In genomic region chr3:177905173-177905894, GRCh38 we compare ENCODE assay signal across 9 cellular contexts.
DNase-seq lines count a peak whose midpoint lies in the region; ATAC-seq and TF ChIP-seq lines count a peak whose summit lies in the region.
"Had no signal": no experiment of that assay in that cellular context is flagged by ENCODE, and none has a peak within 500 bp of the region (broad histone marks: within the 10 kb centered on the region; RNA-seq: fewer than 3 reads in every experiment).

No MANE protein-coding gene starts in this region.

- H3K9me2 ChIP-seq in GM23338 (ENCODE audit: insufficient read depth) = no peaks in the 10 kb centered on the region

- H3K4me3 ChIP-seq in GM23338 (no peak overlapping the region), mammary epithelial cell (replicated peaks in 1 of 3; ENCODE audit: insufficient read depth in 1 of 3, low read depth in 2 of 3, low read length in 3 of 3) (no peak overlapping the region), stomach smooth muscle (ENCODE audit: low read length in 2 of 2) (no peak overlapping the region)

- peak overlapping the region; percentile 89 for H2AFZ ChIP-seq in GM23338
- H2AFZ ChIP-seq in mammary epithelial cell (ENCODE audit: low read depth, low read length) = peak overlapping the region; percentile 62

- H3K27ac ChIP-seq in GM23338 (ENCODE audit: low read depth) (peak overlapping the region; percentile 60; the same call in 1 of the 2 replicates), mammary epithelial cell (ENCODE audit: insufficient read depth, low read depth, low read length) (peak overlapping the region; percentile 56), stomach smooth muscle (ENCODE audit: low read length) (peak overlapping the region; percentile 81)

- no peak overlapping the region for H3K27ac Mint-ChIP-seq in GM23338

- peaks cover 2% of the 10 kb centered on the region for H3K36me3 Mint-ChIP-seq in GM23338 (ENCODE audit: low read depth)

- CTCF ChIA-PET in mammary epithelial cell (lab: Charles Lee; ENCODE audit: low non-redundant PET) = no interaction called here

- H3K36me3 ChIP-seq in GM23338 (ENCODE audit: insufficient read depth) (no peaks in the 10 kb centered on the region; the same call in 1 of the 2 replicates), mammary epithelial cell (ENCODE audit: insufficient read depth, low read length) (no peaks in the 10 kb centered on the region), stomach smooth muscle (ENCODE audit: control insufficient read depth in 2 of 2, insufficient read depth in 2 of 2, low read length in 2 of 2) (no peaks in the 10 kb centered on the region)

- H3F3A ChIP-seq in GM23338 (replicated peaks; ENCODE audit: low read depth) = no peaks in the 10 kb centered on the region

- H4K20me1 ChIP-seq in GM23338 (replicated peaks; ENCODE audit: insufficient read depth) (no peaks in the 10 kb centered on the region), mammary epithelial cell (ENCODE audit: insufficient read depth, low read length) (no peaks in the 10 kb centered on the region)

- ATAC-seq in GM23338 = no peak
- no peak for ATAC-seq in HG03378 (IDR thresholded peaks at IDR 0.05; ENCODE audit: unreplicated experiment)
- ATAC-seq in GM18873 (IDR thresholded peaks at IDR 0.05; ENCODE audit: low FRiP score, unreplicated experiment) = no peak

- H3K4me1 Mint-ChIP-seq in GM23338 = peaks cover 9% of the 10 kb centered on the region

- no peak overlapping the region for H3K4me2 ChIP-seq in GM23338
- peak overlapping the region; percentile 58 for H3K4me2 ChIP-seq in mammary epithelial cell (ENCODE audit: insufficient read depth, low read depth, low read length)

- H3K9me3 ChIP-seq in mammary epithelial cell (replicated peaks; ENCODE audit: insufficient read depth, low read length) = no peaks in the 10 kb centered on the region
- peaks cover 0 to 2% of the 10 kb centered on the region in 2 donors for H3K9me3 ChIP-seq in stomach smooth muscle (ENCODE audit: control insufficient read depth in 2 of 2, low read length in 2 of 2)

- DNase-seq in GM23338 (ENCODE audit: low spot score) = no peak
- peak; percentile 42 for DNase-seq in mammary epithelial cell
- peak; percentile 64 for DNase-seq in islet precursor cell
- DNase-seq in DMS79 (lab: John Stamatoyannopoulos, UW) = no peak
- no peak for DNase-seq in cerebellar nuclear complex (lab: John Stamatoyannopoulos, UW)
- DNase-seq: MM.1S had no signal

- intact Hi-C loops in mammary epithelial cell (cut with micrococcal nuclease) = no loop called here

- H3K9ac ChIP-seq in mammary epithelial cell (ENCODE audit: insufficient read depth, low read length) (peak overlapping the region; percentile 43), stomach smooth muscle (ENCODE audit: low read length in 2 of 2) (peak overlapping the region in 1 of 2 donors; percentile 29)

- peaks cover 2% of the 10 kb centered on the region for H3K9me3 Mint-ChIP-seq in GM23338

- H3K4me1 ChIP-seq in GM23338 (ENCODE audit: insufficient read depth) = peaks cover 7% of the 10 kb centered on the region; the same call in 1 of the 2 replicates
- peaks cover 28% of the 10 kb centered on the region for H3K4me1 ChIP-seq in mammary epithelial cell (ENCODE audit: insufficient read depth, low read length)
- H3K4me1 ChIP-seq in stomach smooth muscle (ENCODE audit: control insufficient read depth, insufficient read depth, low read length) = peaks cover 23% of the 10 kb centered on the region

- H3K79me2 ChIP-seq in GM23338 (replicated peaks; ENCODE audit: insufficient read depth) (no peaks in the 10 kb centered on the region), mammary epithelial cell (ENCODE audit: insufficient read depth, low read length) (no peaks in the 10 kb centered on the region)

- TF ChIP-seq CTCF in GM23338 (conservative IDR thresholded peaks at IDR 0.05; ENCODE audit: low read depth in 2 of 2) (no peak), mammary epithelial cell (conservative IDR thresholded peaks at IDR 0.05 in 1 of 2, IDR thresholded peaks at IDR 0.05 in 1 of 2; ENCODE audit: extremely low read depth in 1 of 2, insufficient read depth in 1 of 2, low read depth in 1 of 2, low read length in 2 of 2) (no peak)

- H3K27me3 ChIP-seq in GM23338 (ENCODE audit: insufficient read depth) = no peaks in the 10 kb centered on the region
- no peaks in the 10 kb centered on the region for H3K27me3 ChIP-seq in mammary epithelial cell (ENCODE audit: insufficient read depth, low read length)
- no peaks in the 10 kb centered on the region for H3K27me3 ChIP-seq in stomach smooth muscle (ENCODE audit: control insufficient read depth in 1 of 2, insufficient read depth in 2 of 2, low read length in 2 of 2)

- WGBS in mammary epithelial cell (ENCODE audit: low coverage, missing lambda C conversion rate) = 0% methylated on average over 3 of the region's 3 CpGs

- dilution Hi-C loops in mammary epithelial cell (cut with HindIII; ENCODE audit: low sequenced_read_pairs) = no loop called here

- BruUV-seq in mammary epithelial cell (replicated peaks; lab: Mats Ljungman, UMichigan) = no TSS peak

- peaks cover 1% of the 10 kb centered on the region for H3K27me3 Mint-ChIP-seq in GM23338 (ENCODE audit: insufficient read depth, low read depth, poor library complexity)

- in situ Hi-C loops in mammary epithelial cell (cut with MboI; ENCODE audit: low sequenced_read_pairs in 2 of 2) = no loop called here

- no peak overlapping the region for H3K4me3 Mint-ChIP-seq in GM23338

TF ChIP-seq in GM23338, 12 proteins besides CTCF, POLR2A, EP300 and RAD21 (continues in another document):
- TF ChIP-seq NANOG (IDR thresholded peaks at IDR 0.05; ENCODE audit: borderline replicate concordance) (no peak), STAT1 (IDR thresholded peaks at IDR 0.05; ENCODE audit: unreplicated experiment) (no peak), POLR2AphosphoS5 (IDR thresholded peaks at IDR 0.05; ENCODE audit: low read depth) (no peak), EZH2 (IDR thresholded peaks at IDR 0.05; ENCODE audit: low read depth, unreplicated experiment) (no peak), JUNB (IDR thresholded peaks at IDR 0.05; ENCODE audit: unreplicated experiment) (no peak), ZNF331 (CRISPR knock-in tag; IDR thresholded peaks at IDR 0.05; ENCODE audit: low read depth) (no peak)
- TF ChIP-seq, protein P1, sequence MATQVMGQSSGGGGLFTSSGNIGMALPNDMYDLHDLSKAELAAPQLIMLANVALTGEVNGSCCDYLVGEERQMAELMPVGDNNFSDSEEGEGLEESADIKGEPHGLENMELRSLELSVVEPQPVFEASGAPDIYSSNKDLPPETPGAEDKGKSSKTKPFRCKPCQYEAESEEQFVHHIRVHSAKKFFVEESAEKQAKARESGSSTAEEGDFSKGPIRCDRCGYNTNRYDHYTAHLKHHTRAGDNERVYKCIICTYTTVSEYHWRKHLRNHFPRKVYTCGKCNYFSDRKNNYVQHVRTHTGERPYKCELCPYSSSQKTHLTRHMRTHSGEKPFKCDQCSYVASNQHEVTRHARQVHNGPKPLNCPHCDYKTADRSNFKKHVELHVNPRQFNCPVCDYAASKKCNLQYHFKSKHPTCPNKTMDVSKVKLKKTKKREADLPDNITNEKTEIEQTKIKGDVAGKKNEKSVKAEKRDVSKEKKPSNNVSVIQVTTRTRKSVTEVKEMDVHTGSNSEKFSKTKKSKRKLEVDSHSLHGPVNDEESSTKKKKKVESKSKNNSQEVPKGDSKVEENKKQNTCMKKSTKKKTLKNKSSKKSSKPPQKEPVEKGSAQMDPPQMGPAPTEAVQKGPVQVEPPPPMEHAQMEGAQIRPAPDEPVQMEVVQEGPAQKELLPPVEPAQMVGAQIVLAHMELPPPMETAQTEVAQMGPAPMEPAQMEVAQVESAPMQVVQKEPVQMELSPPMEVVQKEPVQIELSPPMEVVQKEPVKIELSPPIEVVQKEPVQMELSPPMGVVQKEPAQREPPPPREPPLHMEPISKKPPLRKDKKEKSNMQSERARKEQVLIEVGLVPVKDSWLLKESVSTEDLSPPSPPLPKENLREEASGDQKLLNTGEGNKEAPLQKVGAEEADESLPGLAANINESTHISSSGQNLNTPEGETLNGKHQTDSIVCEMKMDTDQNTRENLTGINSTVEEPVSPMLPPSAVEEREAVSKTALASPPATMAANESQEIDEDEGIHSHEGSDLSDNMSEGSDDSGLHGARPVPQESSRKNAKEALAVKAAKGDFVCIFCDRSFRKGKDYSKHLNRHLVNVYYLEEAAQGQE (IDR thresholded peaks at IDR 0.05; ENCODE audit: unreplicated experiment) = no peak

Comparison
In these comparisons a context has a peak if more than half of its experiments do, and no peak if none do; other contexts are left out.
1. DNase-seq: peak in mammary epithelial cell (single experiment) and islet precursor cell (single experiment); none in GM23338 (single experiment), DMS79 (single experiment) and cerebellar nuclear complex (0 of 2).
2. Peak in every context shown above with its lines, with median percentiles within 50 percentile points of each other: H3K27ac ChIP-seq.